ENCODE assay signal across 12 cellular contexts in genomic region chr9:36462245-36462644, GRCh38.
"Had no signal": no experiment of that assay in that cellular context is flagged by ENCODE, and none has a peak within 500 bp of the region (broad histone marks: within the 10 kb centered on the region; RNA-seq: fewer than 3 reads in every experiment).

No MANE protein-coding gene starts in this region.

- H3K27me3 ChIP-seq: pancreas, sigmoid colon had no signal

- H3K27ac ChIP-seq: coronary artery, pancreas, sigmoid colon had no signal

- H3K27me3 Mint-ChIP-seq: activated T-helper 17 cell treated with anti-CD3 and anti-CD28 coated beads, Interleukin-2, amount 50 U/mL, for 72 hours had no signal

- H3K9me3 Mint-ChIP-seq: activated T-helper 17 cell treated with anti-CD3 and anti-CD28 coated beads, Interleukin-2, amount 50 U/mL, for 72 hours had no signal

- H3K4me3 ChIP-seq: coronary artery, pancreas, sigmoid colon had no signal

- ATAC-seq: activated T-helper 17 cell treated with anti-CD3 and anti-CD28 coated beads, Interleukin-2, amount 50 U/mL, for 72 hours had no signal

- H3K36me3 ChIP-seq: pancreas, sigmoid colon had no signal

- H3K27ac Mint-ChIP-seq: activated T-helper 17 cell treated with anti-CD3 and anti-CD28 coated beads, Interleukin-2, amount 50 U/mL, for 72 hours had no signal

- DNase-seq: activated CD4-positive, CD25-positive, alpha-beta regulatory T cell treated with anti-CD3 and anti-CD28 coated beads, Interleukin-2, amount 50 U/mL, for 72 hours; activated naive CD4-positive, alpha-beta T cell treated with Interleukin-2 at 50 U/mL for 16 hours; central memory CD4-positive, alpha-beta T cell; foreskin fibroblast; hippocampal formation; mesendoderm; pancreas; sigmoid colon; stimulated activated CD4-positive, alpha-beta T cell treated with anti-CD3 and anti-CD28 coated beads, Interleukin-1b, Interleukin-23, amount 100 ng/mL, for 48 hours; T-helper 9 cell had no signal

- H3K9me3 ChIP-seq: pancreas, sigmoid colon had no signal

- H3K4me3 Mint-ChIP-seq: activated T-helper 17 cell treated with anti-CD3 and anti-CD28 coated beads, Interleukin-2, amount 50 U/mL, for 72 hours had no signal
